22 cellular contexts compared by ENCODE assay signal in genomic region chr1:12634696-12635202, GRCh38. TPM values are rescaled to one million over a fixed set of nuclear protein-coding genes. Genes with fewer than 3 reads are reported as not detected.
A peak's percentile ranks its signal among the peaks of the same experiment; 100 is the strongest.
DNase-seq lines count a peak whose midpoint lies in the region; ATAC-seq, FAIRE-seq and TF ChIP-seq lines count a peak whose summit lies in the region.
"Had no signal": no experiment of that assay in that cellular context is flagged by ENCODE, and none has a peak within 500 bp of the region (broad histone marks: within the 10 kb centered on the region; RNA-seq: fewer than 3 reads in every experiment).

No MANE protein-coding gene starts in this region.

- peaks cover 0 to 4% of the 10 kb centered on the region in 2 donors for H3K27me3 Mint-ChIP-seq in natural killer cell (ENCODE audit: low read depth in 2 of 2)

- peaks cover 13% of the 10 kb centered on the region for H3K9me3 ChIP-seq in left ventricle myocardium inferior (replicated peaks)

- intact Hi-C loops in left ventricle myocardium inferior (cut with micrococcal nuclease) (no loop called here), Right ventricle myocardium superior (cut with DNase I) (no loop called here), natural killer cell (cut with micrococcal nuclease) (no loop called here)

- peaks cover 5% of the 10 kb centered on the region for H3K36me3 Mint-ChIP-seq in natural killer cell

- H3K27me3 ChIP-seq in left ventricle myocardium inferior (ENCODE audit: low read depth) (peaks cover 3% of the 10 kb centered on the region), bronchial epithelial cell (ENCODE audit: control insufficient read depth, insufficient read depth, low read length) (no peaks in the 10 kb centered on the region)

- peaks cover 24% of the 10 kb centered on the region for H3K4me1 ChIP-seq in left ventricle myocardium inferior

- H3K4me3 ChIP-seq in left ventricle myocardium inferior, result no peak overlapping the region
- H3K4me3 ChIP-seq in bronchial epithelial cell (ENCODE audit: low read depth, low read length), result no peak overlapping the region
- H3K4me3 ChIP-seq: PC-9 had no signal

- no peak overlapping the region for H3K4me3 Mint-ChIP-seq in natural killer cell

- no peak overlapping the region for H3K27ac Mint-ChIP-seq in natural killer cell

- ATAC-seq in Right ventricle myocardium superior (ENCODE audit: poor library complexity) (no peak), natural killer cell (no peak), GM21576 (IDR thresholded peaks at IDR 0.05; ENCODE audit: unreplicated experiment) (no peak)
- ATAC-seq: SK-N-SH treated with all-trans-retinoic acid at 6 μM for 48 hours had no signal

- no peak for TF ChIP-seq CTCF in left ventricle myocardium inferior (IDR thresholded peaks at IDR 0.05; ENCODE audit: borderline replicate concordance)
- no peak for TF ChIP-seq CTCF in bronchial epithelial cell (IDR thresholded peaks at IDR 0.05; ENCODE audit: insufficient read depth, low read length, severe bottlenecking)
- TF ChIP-seq CTCF in natural killer cell (IDR thresholded peaks at IDR 0.05), result no peak

- FAIRE-seq in bronchial epithelial cell (lab: Jason Lieb, UNC), result peak; percentile 96
- FAIRE-seq: GM12891 had no signal

- peaks cover 18 to 24% of the 10 kb centered on the region in 2 donors for H3K4me1 Mint-ChIP-seq in natural killer cell

- peak overlapping the region; percentile 86 for H3K27ac ChIP-seq in left ventricle myocardium inferior (replicated peaks)
- H3K27ac ChIP-seq: PC-9 had no signal

- H3K36me3 ChIP-seq in left ventricle myocardium inferior (no peaks in the 10 kb centered on the region), bronchial epithelial cell (ENCODE audit: control insufficient read depth, insufficient read depth, low read length) (no peaks in the 10 kb centered on the region)

- no peak for DNase-seq in left ventricle myocardium inferior
- no peak for DNase-seq in Right ventricle myocardium superior
- no peak for DNase-seq in bronchial epithelial cell (ENCODE audit: low read depth)
- peak; percentile 82 to 87 for DNase-seq in lung microvascular endothelial cell (ENCODE audit: low read depth in 2 of 2)
- DNase-seq in natural killer cell, result no peak
- no peak for DNase-seq in RKO (ENCODE audit: low spot score)
- DNase-seq: COR-L47, GF-D8, H7, IMR-90, MM.1S, NCI-H1092 treated with DMSO at 0.1 percent for 48 hours, NCI-H1694 treated with DMSO at 0.1 percent for 48 hours, NCI-H2107, NCI-H446 treated with DMSO at 0.1 percent for 48 hours, NCI-H748 treated with DMSO at 0.1 percent for 48 hours, PC-9 had no signal

- H3K9me3 Mint-ChIP-seq in natural killer cell, result peaks cover 2 to 6% of the 10 kb centered on the region in 2 donors

RNA-seq across cellular contexts. Expression of gene AADACL4, which starts 9.1 kb away (rescaled TPM):
- total RNA-seq in left ventricle myocardium inferior (not detected), Right ventricle myocardium superior (not detected), bronchial epithelial cell (not detected in 2 replicates), lung microvascular endothelial cell (not detected in 2 replicates), natural killer cell (not detected)
- total RNA-seq: Daoy, H7, HT-29, IMR-90, PC-9 had no signal

RNA-seq across cellular contexts. Expression of gene DHRS3, which starts 16.7 kb away (rescaled TPM):
- total RNA-seq in left ventricle myocardium inferior, result 89.7 TPM
- 84.7 TPM for total RNA-seq in Right ventricle myocardium superior
- 29.3 and 63.7 TPM in 2 replicates for total RNA-seq in bronchial epithelial cell
- 83.5 and 150 TPM in 2 replicates for total RNA-seq in lung microvascular endothelial cell
- 100 to 1,000 TPM; 106 to 175 (median 153) TPM for total RNA-seq in natural killer cell

Comparison
In these comparisons a context has a peak if more than half of its experiments do, and no peak if none do; other contexts are left out.
1. DNase-seq: peak in lung microvascular endothelial cell (2 of 2); none in left ventricle myocardium inferior (single experiment), Right ventricle myocardium superior (single experiment), bronchial epithelial cell (single experiment), natural killer cell (single experiment) and RKO (single experiment).